24 cellular contexts compared by ENCODE assay signal in the genomic region with DNA sequence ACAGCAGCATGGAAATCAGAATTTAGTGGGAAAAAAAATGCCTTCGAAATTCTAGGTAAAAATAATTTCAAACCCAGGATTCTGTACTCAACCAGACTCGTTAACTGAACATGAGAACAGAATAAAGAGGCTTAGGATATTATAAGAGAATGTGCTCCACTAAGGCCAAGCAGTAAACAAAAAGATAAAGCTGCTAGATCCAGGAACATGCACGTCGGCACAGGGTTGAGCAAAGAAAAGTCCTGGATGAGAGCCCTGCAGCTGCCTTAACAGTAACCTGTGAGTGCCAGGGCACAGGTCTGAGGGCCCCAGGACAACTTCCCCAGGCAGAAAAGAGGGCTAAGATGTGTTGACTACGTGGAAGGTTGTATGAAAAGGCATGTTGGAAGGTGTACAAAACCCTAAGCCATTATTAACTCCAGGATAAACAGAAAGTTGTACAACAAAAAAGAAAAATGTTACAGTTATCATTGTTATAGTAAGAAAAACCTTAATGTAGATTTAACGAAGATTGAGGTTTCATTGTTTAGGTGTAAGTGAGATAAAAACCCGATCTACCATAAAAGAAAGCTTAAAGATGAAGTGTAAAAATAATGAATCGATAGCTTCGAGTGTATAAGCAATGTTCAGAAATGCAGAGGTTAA. TPM values are rescaled to one million over a fixed set of nuclear protein-coding genes. Genes with fewer than 3 reads are reported as not detected.
DNase-seq lines count a peak whose midpoint lies in the region; ATAC-seq and TF ChIP-seq lines count a peak whose summit lies in the region.
"Had no signal": no experiment of that assay in that cellular context is flagged by ENCODE, and none has a peak within 500 bp of the region (broad histone marks: within the 10 kb centered on the region; RNA-seq: fewer than 3 reads in every experiment).

No MANE protein-coding gene starts in this region.

- H3K4me2 ChIP-seq in HCT116 (ENCODE audit: low read length), result no peak overlapping the region
- H3K4me2 ChIP-seq in Karpas-422 (ENCODE audit: low read depth, low read length, poor library complexity, severe bottlenecking), result no peak overlapping the region
- H3K4me2 ChIP-seq: A549, KMS-11 had no signal

- BruUV-seq in HCT116 (replicated peaks; lab: Mats Ljungman, UMichigan), result no TSS peak

- H3K27ac ChIP-seq in HCT116 (ENCODE audit: low read depth, low read length) (no peak overlapping the region), uterus (peak overlapping the region; percentile 40 to 84), Karpas-422 (ENCODE audit: low read length) (no peak overlapping the region)
- H3K27ac ChIP-seq: A549, KMS-11, RWPE1 had no signal

- DNase-seq in HCT116 (ENCODE audit: low read depth, low spot score) (no peak), ecto neural progenitor cell (ENCODE audit: low spot score) (peak; percentile 28), posterior vena cava (ENCODE audit: low spot score) (peak; percentile 22), uterus (peak in 1 of 2 donors; percentile 21), Karpas-422 (no peak), AG20443 (ENCODE audit: low spot score) (no peak)
- DNase-seq: C1 segment of cervical spinal cord; CD4-positive, alpha-beta memory T cell; COR-L47; IMR-90; NCI-H1092 treated with DMSO at 0.1 percent for 48 hours; NCI-H1436; NCI-H187; NCI-H2081 treated with DMSO at 0.1 percent for 48 hours; NCI-H2171; NCI-H226; NCI-H510A; NCI-H69; SHP77 had no signal

- POLR2A ChIA-PET in HCT116 (lab: Charles Lee), result no interaction called here

- intact Hi-C loops in HCT116 (cut with micrococcal nuclease) (no loop called here), posterior vena cava (cut with DNase I) (loop anchor here in 1 of 2 donors (5.0 kb wide), 1 partner anchor 41 kb away; a partner anchor contains a TSS), uterus (cut with DNase I; ENCODE audit: low total_unique reads) (no loop called here)

- H3K4me1 ChIP-seq in HCT116 (ENCODE audit: control insufficient read depth in 1 of 2, insufficient read depth in 2 of 2, low read length in 2 of 2), result no peaks in the 10 kb centered on the region
- H3K4me1 ChIP-seq in uterus, result peaks cover 0 to 5% of the 10 kb centered on the region in 2 donors
- H3K4me1 ChIP-seq in Karpas-422 (ENCODE audit: low read length), result no peaks in the 10 kb centered on the region
- H3K4me1 ChIP-seq: A549 had no signal

- H3K4me3 ChIP-seq in HCT116 (replicated peaks in 1 of 2; ENCODE audit: low read depth in 1 of 2, low read length in 2 of 2) (no peak overlapping the region), uterus (no peak overlapping the region), Karpas-422 (ENCODE audit: low read length) (no peak overlapping the region)
- H3K4me3 ChIP-seq: A549 had no signal

- H2AFZ ChIP-seq in HCT116 (ENCODE audit: low read depth, low read length, poor library complexity, severe bottlenecking) (no peak overlapping the region), Karpas-422 (ENCODE audit: low read length) (no peak overlapping the region)

- no peaks in the 10 kb centered on the region for H3K79me2 ChIP-seq in HCT116 (ENCODE audit: insufficient read depth, low read length)
- H3K79me2 ChIP-seq in Karpas-422 (ENCODE audit: low read length), result no peaks in the 10 kb centered on the region

- no peak for TF ChIP-seq RAD21 in HCT116 (IDR thresholded peaks at IDR 0.05; ENCODE audit: low read depth)

- H3K9me3 ChIP-seq in HCT116 (ENCODE audit: control insufficient read depth in 1 of 2, insufficient read depth in 1 of 2, low read depth in 1 of 2, low read length in 2 of 2) (peaks cover 0 to 9% of the 10 kb centered on the region in 2 experiments; a peak in 2 of 4 replicates), uterus (no peaks in the 10 kb centered on the region), Karpas-422 (ENCODE audit: low read length) (no peaks in the 10 kb centered on the region)

- TF ChIP-seq POLR2A in HCT116 (IDR thresholded peaks at IDR 0.05; ENCODE audit: borderline replicate concordance, extremely low read depth, insufficient read depth, insufficient read length) (no peak), uterus (IDR thresholded peaks at IDR 0.05) (no peak)

- H3K9me2 ChIP-seq in HCT116 (ENCODE audit: insufficient read depth), result no peaks in the 10 kb centered on the region
- no peaks in the 10 kb centered on the region for H3K9me2 ChIP-seq in Karpas-422 (replicated peaks; ENCODE audit: insufficient read depth, low read length)

- ATAC-seq in HCT116 (no peak), GM21619 (IDR thresholded peaks at IDR 0.05; ENCODE audit: unreplicated experiment) (no peak)
- ATAC-seq: A549 had no signal

- H3K9ac ChIP-seq in HCT116 (ENCODE audit: low read length) (no peak overlapping the region), Karpas-422 (ENCODE audit: low read length) (no peak overlapping the region)
- H3K9ac ChIP-seq: KMS-11 had no signal

- H3K36me3 ChIP-seq in HCT116 (ENCODE audit: control insufficient read depth in 1 of 2, insufficient read depth in 2 of 2, low read length in 2 of 2) (no peaks in the 10 kb centered on the region), uterus (no peaks in the 10 kb centered on the region), Karpas-422 (ENCODE audit: insufficient read depth, low read length) (no peaks in the 10 kb centered on the region)

- RAD21 ChIA-PET in HCT116 (lab: Charles Lee; ENCODE audit: low non-redundant PET in 1 of 2, low total read pairs in 2 of 2, uncharacterized antibody in 2 of 2, unreplicated experiment in 2 of 2), result no interaction called here

- H4K20me1 ChIP-seq in HCT116 (ENCODE audit: insufficient read depth) (no peaks in the 10 kb centered on the region), Karpas-422 (ENCODE audit: insufficient read depth, low read depth, low read length) (no peaks in the 10 kb centered on the region)

- CTCF ChIA-PET in HCT116 (lab: Charles Lee), result no interaction called here

- TF ChIP-seq CTCF in HCT116 (IDR thresholded peaks at IDR 0.05 in 2 of 3, conservative IDR thresholded peaks at IDR 0.05 in 1 of 3; ENCODE audit: borderline replicate concordance in 1 of 3, insufficient read depth in 1 of 3, low read depth in 2 of 3, low read length in 2 of 3), result no peak
- no peak for TF ChIP-seq CTCF in uterus (IDR thresholded peaks at IDR 0.05)

- H3K27me3 ChIP-seq in HCT116 (ENCODE audit: insufficient read depth, low read length) (peaks cover 25% of the 10 kb centered on the region), uterus (no peaks in the 10 kb centered on the region), Karpas-422 (ENCODE audit: low read length) (no peaks in the 10 kb centered on the region)

TF ChIP-seq in HCT116, 20 proteins besides CTCF, POLR2A, EP300 and RAD21:
- TF ChIP-seq, protein P1, sequence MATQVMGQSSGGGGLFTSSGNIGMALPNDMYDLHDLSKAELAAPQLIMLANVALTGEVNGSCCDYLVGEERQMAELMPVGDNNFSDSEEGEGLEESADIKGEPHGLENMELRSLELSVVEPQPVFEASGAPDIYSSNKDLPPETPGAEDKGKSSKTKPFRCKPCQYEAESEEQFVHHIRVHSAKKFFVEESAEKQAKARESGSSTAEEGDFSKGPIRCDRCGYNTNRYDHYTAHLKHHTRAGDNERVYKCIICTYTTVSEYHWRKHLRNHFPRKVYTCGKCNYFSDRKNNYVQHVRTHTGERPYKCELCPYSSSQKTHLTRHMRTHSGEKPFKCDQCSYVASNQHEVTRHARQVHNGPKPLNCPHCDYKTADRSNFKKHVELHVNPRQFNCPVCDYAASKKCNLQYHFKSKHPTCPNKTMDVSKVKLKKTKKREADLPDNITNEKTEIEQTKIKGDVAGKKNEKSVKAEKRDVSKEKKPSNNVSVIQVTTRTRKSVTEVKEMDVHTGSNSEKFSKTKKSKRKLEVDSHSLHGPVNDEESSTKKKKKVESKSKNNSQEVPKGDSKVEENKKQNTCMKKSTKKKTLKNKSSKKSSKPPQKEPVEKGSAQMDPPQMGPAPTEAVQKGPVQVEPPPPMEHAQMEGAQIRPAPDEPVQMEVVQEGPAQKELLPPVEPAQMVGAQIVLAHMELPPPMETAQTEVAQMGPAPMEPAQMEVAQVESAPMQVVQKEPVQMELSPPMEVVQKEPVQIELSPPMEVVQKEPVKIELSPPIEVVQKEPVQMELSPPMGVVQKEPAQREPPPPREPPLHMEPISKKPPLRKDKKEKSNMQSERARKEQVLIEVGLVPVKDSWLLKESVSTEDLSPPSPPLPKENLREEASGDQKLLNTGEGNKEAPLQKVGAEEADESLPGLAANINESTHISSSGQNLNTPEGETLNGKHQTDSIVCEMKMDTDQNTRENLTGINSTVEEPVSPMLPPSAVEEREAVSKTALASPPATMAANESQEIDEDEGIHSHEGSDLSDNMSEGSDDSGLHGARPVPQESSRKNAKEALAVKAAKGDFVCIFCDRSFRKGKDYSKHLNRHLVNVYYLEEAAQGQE (IDR thresholded peaks at IDR 0.05; ENCODE audit: low read depth), result no peak
- TF ChIP-seq EZH2phosphoT487 (IDR thresholded peaks at IDR 0.05; ENCODE audit: borderline replicate concordance), result 0 out of 2 replicates have a peak, but pooled peaks have one; percentile 33

RNA-seq across cellular contexts. Expression of a gene that starts 42.3 kb away (rescaled TPM):
- total RNA-seq in HCT116 (2021; ENCODE audit: unreplicated experiment) (not detected), posterior vena cava (10 to 100 TPM in 1 of 2 donors, 1 to 10 TPM in 1; 7.1 to 21.6 TPM), uterus (1 to 10 TPM in 3 of 4 donors, under 1 TPM in 1; 0.69 to 5.3 (median 2.7) TPM)
- polyA plus RNA-seq in HCT116 (2012), result 0.49 and 0.51 TPM in 2 replicates
- total RNA-seq in Karpas-422 (2014; rRNA removed; shearing (Covaris generic); ENCODE audit: low replicate concordance), result not detected in 2 replicates
- total RNA-seq: CD4-positive, alpha-beta memory T cell; IMR-90; SK-MEL-5 had no signal

Comparison
In these comparisons a context has a peak if more than half of its experiments do, and no peak if none do; other contexts are left out.
1. DNase-seq: peak in ecto neural progenitor cell (single experiment) and posterior vena cava (single experiment); none in HCT116 (single experiment), Karpas-422 (single experiment) and AG20443 (single experiment).
2. H3K27ac ChIP-seq: peak in uterus (2 of 2); none in HCT116 (single experiment) and Karpas-422 (single experiment).